In the genomic region with DNA sequence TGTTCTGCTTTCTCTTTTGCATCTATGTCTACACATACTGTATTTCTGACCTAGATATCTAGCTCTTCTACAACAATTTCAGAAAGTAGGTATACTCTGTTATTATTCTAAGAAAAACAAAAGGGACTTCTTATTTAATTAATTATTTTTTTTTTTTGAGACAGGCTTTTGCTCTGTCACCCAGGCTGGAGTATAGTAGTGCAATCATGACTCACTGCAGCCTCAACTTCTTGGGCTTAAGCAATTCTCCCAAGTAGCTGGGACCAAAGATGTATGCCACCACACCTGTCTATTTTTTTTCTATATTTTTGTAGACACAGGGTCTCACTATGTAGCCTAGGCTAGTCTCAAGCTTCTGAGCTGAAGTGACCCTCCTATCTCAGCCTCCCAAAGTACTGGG, we compare ENCODE assay signal across 12 cellular contexts.
DNase-seq lines count a peak whose midpoint lies in the region; ATAC-seq and TF ChIP-seq lines count a peak whose summit lies in the region.
"Had no signal": no experiment of that assay in that cellular context is flagged by ENCODE, and none has a peak within 500 bp of the region (broad histone marks: within the 10 kb centered on the region; RNA-seq: fewer than 3 reads in every experiment).

No MANE protein-coding gene starts in this region.

- H3K9me3 ChIP-seq in esophagus muscularis mucosa: no peaks in the 10 kb centered on the region
- H3K9me3 ChIP-seq in smooth muscle cell (replicated peaks; ENCODE audit: low read depth): no peaks in the 10 kb centered on the region
- H3K9me3 ChIP-seq: HAP-1 had no signal

- TF ChIP-seq POLR2A in esophagus muscularis mucosa (IDR thresholded peaks at IDR 0.05; ENCODE audit: low read depth): no peak

- peak overlapping the region; percentile 14 for H3K9ac ChIP-seq in smooth muscle cell (ENCODE audit: low read depth)

- peak overlapping the region; percentile 5 for H3K4me2 ChIP-seq in smooth muscle cell

- H3K4me3 ChIP-seq in esophagus muscularis mucosa (no peak overlapping the region), smooth muscle cell (no peak overlapping the region)
- H3K4me3 ChIP-seq: HAP-1 had no signal

- H3K27ac ChIP-seq in esophagus muscularis mucosa (replicated peaks in 1 of 4) (peak overlapping the region; percentile 73 to 82 (median 78)), smooth muscle cell (ENCODE audit: low read depth) (peak overlapping the region; percentile 54)

- H3K27me3 ChIP-seq in esophagus muscularis mucosa (no peaks in the 10 kb centered on the region), smooth muscle cell (ENCODE audit: low read depth) (no peaks in the 10 kb centered on the region)

- peaks cover 86% of the 10 kb centered on the region for H4K20me1 ChIP-seq in smooth muscle cell (ENCODE audit: low read depth)

- TF ChIP-seq CTCF in esophagus muscularis mucosa (IDR thresholded peaks at IDR 0.05): no peak
- TF ChIP-seq CTCF in smooth muscle cell (IDR thresholded peaks at IDR 0.05; ENCODE audit: borderline replicate concordance, insufficient read depth, poor library complexity, severe bottlenecking): no peak

- H3K36me3 ChIP-seq in esophagus muscularis mucosa (no peaks in the 10 kb centered on the region), smooth muscle cell (ENCODE audit: low read depth) (peaks cover 3% of the 10 kb centered on the region)
- H3K36me3 ChIP-seq: HAP-1 had no signal

- H3K4me1 ChIP-seq in esophagus muscularis mucosa (peaks cover 82 to 97% (median 94%) of the 10 kb centered on the region in 4 donors), smooth muscle cell (ENCODE audit: low read depth) (peaks cover 23% of the 10 kb centered on the region)

- H2AFZ ChIP-seq in smooth muscle cell (ENCODE audit: low read depth): no peak overlapping the region

- TF ChIP-seq EP300 in esophagus muscularis mucosa (IDR thresholded peaks at IDR 0.05): no peak

- peaks cover 78% of the 10 kb centered on the region for H3K79me2 ChIP-seq in smooth muscle cell (ENCODE audit: low read depth)

- peak; percentile 61 to 62 for ATAC-seq in activated CD4-positive, CD25-positive, alpha-beta regulatory T cell treated with anti-CD3 and anti-CD28 coated beads, Interleukin-2, amount 50 U/mL, for 24 hours
- ATAC-seq in HG02763 (IDR thresholded peaks at IDR 0.05; ENCODE audit: unreplicated experiment): no peak
- no peak for ATAC-seq in HG02588 (IDR thresholded peaks at IDR 0.05; ENCODE audit: unreplicated experiment)
- ATAC-seq: HepG2 had no signal

- no peak for DNase-seq in activated CD4-positive, CD25-positive, alpha-beta regulatory T cell treated with anti-CD3 and anti-CD28 coated beads, Interleukin-2, amount 50 U/mL, for 72 hours
- DNase-seq in RKO (ENCODE audit: low spot score): peak; percentile 44
- DNase-seq in esophagus muscularis mucosa (ENCODE audit: extremely low spot score): no peak
- DNase-seq in smooth muscle cell (lab: John Stamatoyannopoulos, UW; ENCODE audit: unreplicated experiment): no peak
- DNase-seq in NCI-H524 (lab: John Stamatoyannopoulos, UW): no peak
- DNase-seq: foreskin melanocyte, occipital lobe had no signal

- H3F3A ChIP-seq in smooth muscle cell (ENCODE audit: low read depth): peaks cover 4% of the 10 kb centered on the region

- intact Hi-C loops in esophagus muscularis mucosa (cut with DNase I): no loop called here

Comparison
In these comparisons a context has a peak if more than half of its experiments do, and no peak if none do; other contexts are left out.
1. ATAC-seq: peak in activated CD4-positive, CD25-positive, alpha-beta regulatory T cell treated with anti-CD3 and anti-CD28 coated beads, Interleukin-2, amount 50 U/mL, for 24 hours (2 of 2); none in HG02763 (single experiment) and HG02588 (single experiment).